21 cellular contexts compared by ENCODE assay signal in genomic region chr9:108588246-108588645, GRCh38.
DNase-seq lines count a peak whose midpoint lies in the region; ATAC-seq and TF ChIP-seq lines count a peak whose summit lies in the region.
"Had no signal": no experiment of that assay in that cellular context is flagged by ENCODE, and none has a peak within 500 bp of the region (broad histone marks: within the 10 kb centered on the region; RNA-seq: fewer than 3 reads in every experiment).

No MANE protein-coding gene starts in this region.

- in situ Hi-C loops in mammary epithelial cell (cut with MboI; ENCODE audit: low sequenced_read_pairs in 2 of 2), result no loop called here

- no peak overlapping the region for H3K27ac Mint-ChIP-seq in activated CD4-positive, alpha-beta memory T cell treated with anti-CD3 and anti-CD28 coated beads, Interleukin-2, amount 10 ng/mL, durations not matched to agents 7 days and 5 days
- H3K27ac Mint-ChIP-seq: CD4-positive, CD25-positive, alpha-beta regulatory T cell had no signal

- no peak overlapping the region for H3K4me3 Mint-ChIP-seq in activated CD4-positive, alpha-beta memory T cell treated with anti-CD3 and anti-CD28 coated beads, Interleukin-2, amount 10 ng/mL, durations not matched to agents 7 days and 5 days
- H3K4me3 Mint-ChIP-seq: CD4-positive, CD25-positive, alpha-beta regulatory T cell had no signal

- H3K79me2 ChIP-seq in mammary epithelial cell (ENCODE audit: insufficient read depth, low read length), result no peaks in the 10 kb centered on the region

- H3K4me3 ChIP-seq in A673 (ENCODE audit: low read depth, low read length, poor library complexity, severe bottlenecking) (no peak overlapping the region), NB4 (ENCODE audit: low read depth, low read length) (no peak overlapping the region), mammary epithelial cell (replicated peaks in 1 of 3; ENCODE audit: insufficient read depth in 1 of 3, low read depth in 2 of 3, low read length in 3 of 3) (no peak overlapping the region)
- H3K4me3 ChIP-seq: PC-9, SJCRH30 had no signal

- no peaks in the 10 kb centered on the region for H3K27me3 ChIP-seq in A673 (replicated peaks; ENCODE audit: insufficient read depth, low read depth, low read length, poor library complexity)
- H3K27me3 ChIP-seq in mammary epithelial cell (ENCODE audit: insufficient read depth, low read length), result no peaks in the 10 kb centered on the region

- intact Hi-C loops in A673 (cut with micrococcal nuclease; ENCODE audit: unreplicated experiment), result no loop called here
- intact Hi-C loops in mammary epithelial cell (cut with micrococcal nuclease), result no loop called here

- peaks cover 2% of the 10 kb centered on the region for H3K27me3 Mint-ChIP-seq in activated CD4-positive, alpha-beta memory T cell treated with anti-CD3 and anti-CD28 coated beads, Interleukin-2, amount 10 ng/mL, durations not matched to agents 7 days and 5 days

- no peak for ATAC-seq in GM18519 (IDR thresholded peaks at IDR 0.05; ENCODE audit: low FRiP score, unreplicated experiment)

- H3K36me3 ChIP-seq in A673 (ENCODE audit: insufficient read depth, low read length, poor library complexity, severe bottlenecking), result no peaks in the 10 kb centered on the region
- H3K36me3 ChIP-seq in mammary epithelial cell (ENCODE audit: insufficient read depth, low read length), result no peaks in the 10 kb centered on the region
- H3K36me3 ChIP-seq: SJCRH30 had no signal

- no peak for TF ChIP-seq POLR2A in NB4 (IDR thresholded peaks at IDR 0.05; ENCODE audit: extremely low read depth, insufficient read length)

- CTCF ChIA-PET in A673 (lab: Charles Lee), result interaction anchor here (0.5 kb wide), 1 partner anchor 33 kb away, joined by 4 read pairs; no protein-coding TSS in a partner anchor
- CTCF ChIA-PET in mammary epithelial cell (lab: Charles Lee; ENCODE audit: low non-redundant PET), result no interaction called here
- CTCF ChIA-PET in activated CD4-positive, alpha-beta memory T cell treated with anti-CD3 and anti-CD28 coated beads, Interleukin-2, amount 10 ng/mL, durations not matched to agents 7 days and 5 days (lab: Charles Lee), result no interaction called here

- no peaks in the 10 kb centered on the region for H3K9me3 Mint-ChIP-seq in activated CD4-positive, alpha-beta memory T cell treated with anti-CD3 and anti-CD28 coated beads, Interleukin-2, amount 10 ng/mL, durations not matched to agents 7 days and 5 days

- WGBS in mammary epithelial cell (ENCODE audit: low coverage, missing lambda C conversion rate), result 84% methylated on average over 3 of the region's 3 CpGs

- H4K20me1 ChIP-seq in mammary epithelial cell (ENCODE audit: insufficient read depth, low read length), result no peaks in the 10 kb centered on the region

- H3K4me2 ChIP-seq in mammary epithelial cell (ENCODE audit: insufficient read depth, low read depth, low read length), result no peak overlapping the region
- H3K4me2 ChIP-seq: PC-9 had no signal

- no peak overlapping the region for H3K9ac ChIP-seq in mammary epithelial cell (ENCODE audit: insufficient read depth, low read length)

- H2AFZ ChIP-seq in mammary epithelial cell (ENCODE audit: low read depth, low read length), result no peak overlapping the region
- H2AFZ ChIP-seq: PC-9 had no signal

- no peaks in the 10 kb centered on the region for H3K4me1 Mint-ChIP-seq in activated CD4-positive, alpha-beta memory T cell treated with anti-CD3 and anti-CD28 coated beads, Interleukin-2, amount 10 ng/mL, durations not matched to agents 7 days and 5 days
- H3K4me1 Mint-ChIP-seq: CD4-positive, CD25-positive, alpha-beta regulatory T cell had no signal

- POLR2A ChIA-PET in A673 (lab: Charles Lee; ENCODE audit: low non-redundant PET), result no interaction called here
- POLR2A ChIA-PET in activated CD4-positive, alpha-beta memory T cell treated with anti-CD3 and anti-CD28 coated beads, Interleukin-2, amount 10 ng/mL, durations not matched to agents 7 days and 5 days (lab: Charles Lee), result no interaction called here

- H3K36me3 Mint-ChIP-seq in activated CD4-positive, alpha-beta memory T cell treated with anti-CD3 and anti-CD28 coated beads, Interleukin-2, amount 10 ng/mL, durations not matched to agents 7 days and 5 days (ENCODE audit: low read depth), result no peaks in the 10 kb centered on the region
- H3K36me3 Mint-ChIP-seq: CD4-positive, CD25-positive, alpha-beta regulatory T cell had no signal

- no peak overlapping the region for H3K27ac ChIP-seq in A673 (ENCODE audit: low read depth, low read length, poor library complexity, severe bottlenecking)
- no peak overlapping the region for H3K27ac ChIP-seq in mammary epithelial cell (ENCODE audit: insufficient read depth, low read depth, low read length)
- H3K27ac ChIP-seq: PC-9, RWPE1, SJCRH30 had no signal

- DNase-seq in A673 (ENCODE audit: low spot score) (peak; percentile 17), CD1c-positive myeloid dendritic cell (ENCODE audit: extremely low spot score) (peak; percentile 9), NB4 (ENCODE audit: low read depth) (peak; percentile 75), fibroblast of gingiva (ENCODE audit: low read depth) (peak; percentile 12), DMS153 treated with DMSO at 0.1 percent for 48 hours (lab: John Stamatoyannopoulos, UW; ENCODE audit: unreplicated experiment) (no peak), mammary epithelial cell (no peak)
- DNase-seq in activated CD4-positive, alpha-beta memory T cell treated with anti-CD3 and anti-CD28 coated beads, Interleukin-2, amount 10 ng/mL, durations not matched to agents 7 days and 5 days, result no peak
- DNase-seq: CD4-positive, CD25-positive, alpha-beta regulatory T cell; COR-L47; DMS 273 treated with DMSO at 0.1 percent for 48 hours; GDM1; HCEC 1CT; IMR-90; NCI-H1105 treated with DMSO at 0.1 percent for 48 hours; NCI-H1694; NCI-H748 treated with DMSO at 0.1 percent for 48 hours; NK-92 treated with Interleukin-12 subunit alpha and Interleukin-12 subunit beta, amount 100 ng/mL, for 24 hours; PC-9; SJCRH30 had no signal

- H3K9me3 ChIP-seq in A673 (ENCODE audit: low read depth, low read length, poor library complexity, severe bottlenecking) (no peaks in the 10 kb centered on the region), mammary epithelial cell (replicated peaks; ENCODE audit: insufficient read depth, low read length) (no peaks in the 10 kb centered on the region)
- H3K9me3 ChIP-seq: SJCRH30 had no signal

- no TSS peak for BruUV-seq in A673 (replicated peaks; lab: Mats Ljungman, UMichigan)
- no TSS peak for BruUV-seq in mammary epithelial cell (replicated peaks; lab: Mats Ljungman, UMichigan)

- dilution Hi-C loops in mammary epithelial cell (cut with HindIII; ENCODE audit: low sequenced_read_pairs), result no loop called here

- H3K4me1 ChIP-seq in A673 (ENCODE audit: insufficient read depth, low read length, poor library complexity, severe bottlenecking) (no peaks in the 10 kb centered on the region), mammary epithelial cell (ENCODE audit: insufficient read depth, low read length) (peaks cover 7% of the 10 kb centered on the region)
- H3K4me1 ChIP-seq: SJCRH30 had no signal

- TF ChIP-seq CTCF in A673 (conservative IDR thresholded peaks at IDR 0.05; ENCODE audit: low read depth, low read length), result no peak
- no peak for TF ChIP-seq CTCF in NB4 (IDR thresholded peaks at IDR 0.05; ENCODE audit: low read depth, low read length)
- no peak for TF ChIP-seq CTCF in mammary epithelial cell (conservative IDR thresholded peaks at IDR 0.05 in 1 of 2, IDR thresholded peaks at IDR 0.05 in 1 of 2; ENCODE audit: extremely low read depth in 1 of 2, insufficient read depth in 1 of 2, low read depth in 1 of 2, low read length in 2 of 2)

Comparison
In these comparisons a context has a peak if more than half of its experiments do, and no peak if none do; other contexts are left out.
1. DNase-seq: peak in A673 (single experiment), CD1c-positive myeloid dendritic cell (single experiment), NB4 (single experiment) and fibroblast of gingiva (single experiment); none in DMS153 treated with DMSO at 0.1 percent for 48 hours (single experiment), mammary epithelial cell (single experiment) and activated CD4-positive, alpha-beta memory T cell treated with anti-CD3 and anti-CD28 coated beads, Interleukin-2, amount 10 ng/mL, durations not matched to agents 7 days and 5 days (single experiment).